In genomic region chr16:57300387-57301125, GRCh38 we compare ENCODE assay signal across 8 cellular contexts. TPM values are rescaled to one million over a fixed set of nuclear protein-coding genes. Genes with fewer than 3 reads are reported as not detected.
DNase-seq lines count a peak whose midpoint lies in the region; ATAC-seq and TF ChIP-seq lines count a peak whose summit lies in the region.

No MANE protein-coding gene starts in this region.

- H3K36me3 Mint-ChIP-seq in GM23338 (ENCODE audit: low read depth): no peaks in the 10 kb centered on the region

- H3K27ac ChIP-seq in DOHH2 (ENCODE audit: low read depth, low read length): peak overlapping the region; percentile 80
- 0 out of 2 replicates have a peak overlapping the region, but pooled peaks have one; percentile 35 for H3K27ac ChIP-seq in GM23338 (ENCODE audit: low read depth)
- peak overlapping the region; percentile 83 to 94 (median 87) for H3K27ac ChIP-seq in Peyer's patch

- H2AFZ ChIP-seq in GM23338: peak overlapping the region; percentile 97

- peak overlapping the region; percentile 83 for H3K4me3 ChIP-seq in DOHH2 (ENCODE audit: low read length)
- H3K4me3 ChIP-seq in GM23338: peak overlapping the region; percentile 67
- H3K4me3 ChIP-seq in Peyer's patch: peak overlapping the region; percentile 34 to 56 (median 52)

- H3F3A ChIP-seq in DOHH2 (ENCODE audit: control insufficient read depth, insufficient read depth) (peaks cover 13% of the 10 kb centered on the region; the same call in 1 of the 2 replicates), GM23338 (replicated peaks; ENCODE audit: low read depth) (no peaks in the 10 kb centered on the region; the same call in 1 of the 2 replicates)

- peak; percentile 81 for ATAC-seq in GM23338

- H3K4me3 Mint-ChIP-seq in GM23338: no peak overlapping the region

- H3K9me3 Mint-ChIP-seq in GM23338: no peaks in the 10 kb centered on the region

- peaks cover 7% of the 10 kb centered on the region for H3K27me3 Mint-ChIP-seq in GM23338 (ENCODE audit: insufficient read depth, low read depth, poor library complexity)

- no peaks in the 10 kb centered on the region for H3K9me2 ChIP-seq in DOHH2 (replicated peaks; ENCODE audit: control insufficient read depth, low read length)
- H3K9me2 ChIP-seq in GM23338 (ENCODE audit: insufficient read depth): no peaks in the 10 kb centered on the region

- H3K36me3 ChIP-seq in DOHH2 (ENCODE audit: control insufficient read depth, low read length) (no peaks in the 10 kb centered on the region), GM23338 (ENCODE audit: insufficient read depth) (no peaks in the 10 kb centered on the region), Peyer's patch (no peaks in the 10 kb centered on the region)

- DNase-seq in GM23338 (ENCODE audit: low spot score) (peak; percentile 100), Kasumi-1 (lab: John Stamatoyannopoulos, UW) (peak; percentile 99), Peyer's patch (peak; percentile 99 to 100 (median 100)), activated T-helper 1 cell treated with Interleukin-2 at 50 U/mL for 16 hours (ENCODE audit: low read depth) (peak; percentile 99), fibroblast of gingiva (ENCODE audit: low read depth) (peak; percentile 97), myocyte (ENCODE audit: low read depth) (peak; percentile 99)
- DNase-seq in stimulated activated CD8-positive, alpha-beta memory T cell treated with anti-CD3 and anti-CD28 coated beads, Interleukin-7, amount 100 ng/mL, for 24 hours (ENCODE audit: low read depth): peak; percentile 94

- H3K79me2 ChIP-seq in DOHH2 (ENCODE audit: control insufficient read depth, low read length) (no peaks in the 10 kb centered on the region), GM23338 (replicated peaks; ENCODE audit: insufficient read depth) (no peaks in the 10 kb centered on the region)

- H4K20me1 ChIP-seq in DOHH2 (ENCODE audit: control insufficient read depth, insufficient read depth, low read depth, low read length): no peaks in the 10 kb centered on the region
- H4K20me1 ChIP-seq in GM23338 (replicated peaks; ENCODE audit: insufficient read depth): no peaks in the 10 kb centered on the region; the same call in 1 of the 2 replicates

- no peak overlapping the region for H3K27ac Mint-ChIP-seq in GM23338

- H3K27me3 ChIP-seq in DOHH2 (ENCODE audit: control insufficient read depth, low read length) (peaks cover 29% of the 10 kb centered on the region), GM23338 (ENCODE audit: insufficient read depth) (no peaks in the 10 kb centered on the region), Peyer's patch (no peaks in the 10 kb centered on the region)

- peak overlapping the region; percentile 76 for H3K4me2 ChIP-seq in DOHH2 (ENCODE audit: low read length)
- H3K4me2 ChIP-seq in GM23338: peak overlapping the region; percentile 79

- H3K4me1 Mint-ChIP-seq in GM23338: peaks cover 6% of the 10 kb centered on the region

- H3K9me3 ChIP-seq in DOHH2 (ENCODE audit: control insufficient read depth, insufficient read depth, low read length) (no peaks in the 10 kb centered on the region), Peyer's patch (no peaks in the 10 kb centered on the region)

- H3K4me1 ChIP-seq in DOHH2 (ENCODE audit: control insufficient read depth, low read length): peaks cover 30% of the 10 kb centered on the region
- peaks cover 6% of the 10 kb centered on the region; the same call in 1 of the 2 replicates for H3K4me1 ChIP-seq in GM23338 (ENCODE audit: insufficient read depth)
- H3K4me1 ChIP-seq in Peyer's patch: peaks cover 0 to 24% (median 8%) of the 10 kb centered on the region in 4 donors

- peak; percentile 96 for TF ChIP-seq CTCF in DOHH2 (IDR thresholded peaks at IDR 0.05; ENCODE audit: low read depth, low read length, poor library complexity, severe bottlenecking)
- peak; percentile 92 to 99 for TF ChIP-seq CTCF in GM23338 (conservative IDR thresholded peaks at IDR 0.05; ENCODE audit: low read depth in 2 of 2)
- TF ChIP-seq CTCF in Peyer's patch (IDR thresholded peaks at IDR 0.05): peak; percentile 91 to 100 (median 96)

- TF ChIP-seq POLR2A in Peyer's patch (IDR thresholded peaks at IDR 0.05): peak in 1 of 2 donors; percentile 37

TF ChIP-seq in GM23338, 12 proteins besides CTCF, POLR2A, EP300 and RAD21:
- peak; percentile 66; the same call in 1 of the 2 replicates for TF ChIP-seq ETS1 (IDR thresholded peaks at IDR 0.05)
- no peak for TF ChIP-seq NANOG (IDR thresholded peaks at IDR 0.05; ENCODE audit: borderline replicate concordance)

RNA-seq across cellular contexts. Expression of gene PLLP, which starts 16.1 kb away (rescaled TPM):
- 2.1 and 6.1 TPM in 2 replicates for total RNA-seq in GM23338 (2014; rRNA removed; shearing (Covaris generic))
- 1.3 and 1.9 TPM in 2 replicates for polyA plus RNA-seq in GM23338 (2016; fragmentation: Nextera tagmentation; extraction: Ambion mirVana)
- total RNA-seq in Peyer's patch (100 to 1,000 TPM in 3 of 4 donors, 1 to 10 TPM in 1; 1.7 to 152 (median 126) TPM), myocyte (not detected in 2 replicates)
- polyA plus RNA-seq in myocyte (2012): 0.42 TPM

RNA-seq across cellular contexts. Expression of gene ARL2BP, which starts 55.5 kb away (rescaled TPM):
- total RNA-seq in GM23338 (2014; rRNA removed; shearing (Covaris generic)): 13.2 and 13.4 TPM in 2 replicates
- 10.3 and 10.9 TPM in 2 replicates for polyA plus RNA-seq in GM23338 (2016; fragmentation: Nextera tagmentation; extraction: Ambion mirVana)
- total RNA-seq in Peyer's patch (10 to 100 TPM; 25.2 to 55.3 (median 31.5) TPM), myocyte (60.6 and 76.3 TPM in 2 replicates)
- 41.8 TPM for polyA plus RNA-seq in myocyte (2012)

RNA-seq across cellular contexts. Expression of gene CCL22, which starts 58.0 kb away (rescaled TPM):
- total RNA-seq in GM23338 (2014; rRNA removed; shearing (Covaris generic)): not detected in 2 replicates
- polyA plus RNA-seq in GM23338 (2016; fragmentation: Nextera tagmentation; extraction: Ambion mirVana): 0.19 and 0.42 TPM in 2 replicates
- total RNA-seq in Peyer's patch (1 to 10 TPM in 1 of 4 donors, under 1 TPM in 1, not detected in 2; 0.40 to 3.3 TPM), myocyte (not detected in 2 replicates)
- polyA plus RNA-seq in myocyte (2012): not detected

Comparison
In these comparisons a context has a peak if more than half of its experiments do, and no peak if none do; other contexts are left out.
1. Peak in every context shown above with its lines: DNase-seq, ATAC-seq, H3K4me3 ChIP-seq and H3K27ac ChIP-seq.
2. H3K27ac ChIP-seq: peak in every context shown above with its lines; median percentile 87 in Peyer's patch; 80 in DOHH2; 35 in GM23338.